Comparison of ENCODE assay signal across 8 cellular contexts in the genomic region with DNA sequence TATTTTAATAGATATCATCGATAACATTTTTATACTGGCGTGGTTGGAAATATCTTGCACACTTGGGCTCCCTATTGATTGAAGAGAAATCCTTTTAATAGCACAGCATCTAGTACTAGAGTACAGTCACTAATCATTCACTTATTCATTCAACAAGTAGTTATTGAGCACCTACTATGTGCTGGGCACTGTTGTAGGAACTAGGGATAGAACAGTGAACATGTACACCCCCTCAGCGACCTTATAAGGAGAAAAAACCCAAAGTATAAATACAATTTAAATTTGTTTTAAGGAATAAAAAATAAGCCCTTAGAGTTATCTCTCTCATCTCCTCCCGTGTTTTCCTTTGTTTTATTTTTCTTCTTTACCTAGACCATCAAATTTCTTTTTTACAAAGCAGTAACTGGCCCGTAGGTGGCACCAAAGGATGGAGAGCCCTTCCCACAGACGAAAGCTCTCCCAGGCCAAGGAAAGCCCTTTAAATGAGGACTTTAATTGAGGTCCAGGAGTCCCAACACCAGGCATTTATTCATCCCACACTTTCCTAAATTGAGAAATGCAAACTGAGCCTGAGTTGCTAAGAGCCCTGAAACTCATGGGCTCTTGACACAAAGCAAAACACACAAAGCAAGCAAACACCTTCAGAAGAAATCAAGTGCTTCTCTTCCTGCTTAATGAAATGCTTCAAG. TPM values are rescaled to one million over a fixed set of nuclear protein-coding genes. Genes with fewer than 3 reads are reported as not detected.
DNase-seq lines count a peak whose midpoint lies in the region.

No MANE protein-coding gene starts in this region.

- intact Hi-C loops in posterior vena cava (cut with DNase I), result no loop called here

- peak; percentile 33 for DNase-seq in A172 (ENCODE audit: low spot score)
- DNase-seq in GM03348 (ENCODE audit: low spot score), result peak; percentile 54
- peak; percentile 5 for DNase-seq in NCI-H226
- DNase-seq in dermis blood vessel endothelial cell, result peak; percentile 67
- DNase-seq in non-pigmented ciliary epithelial cell (ENCODE audit: low read depth), result peak; percentile 4
- DNase-seq in posterior vena cava (ENCODE audit: low spot score), result no peak
- no peak for DNase-seq in stimulated activated CD4-positive, alpha-beta T cell treated with anti-CD3 and anti-CD28 coated beads, Interleukin-15, amount 100 ng/mL, for 24 hours
- no peak for DNase-seq in epidermal melanocyte (ENCODE audit: insufficient read length, low spot score)

RNA-seq across cellular contexts. Expression of a gene that starts 29.0 kb away (rescaled TPM):
- total RNA-seq in A172 (2014; rRNA removed; shearing (Covaris generic)), result 325 and 341 TPM in 2 replicates
- 164 and 193 TPM in 2 replicates for total RNA-seq in dermis blood vessel endothelial cell
- 100 to 1,000 TPM; 134 to 156 TPM for total RNA-seq in posterior vena cava

Comparison
In these comparisons a context has a peak if more than half of its experiments do, and no peak if none do; other contexts are left out.
1. DNase-seq: peak in A172 (single experiment), GM03348 (single experiment), NCI-H226 (single experiment), dermis blood vessel endothelial cell (single experiment) and non-pigmented ciliary epithelial cell (single experiment); none in posterior vena cava (single experiment), stimulated activated CD4-positive, alpha-beta T cell treated with anti-CD3 and anti-CD28 coated beads, Interleukin-15, amount 100 ng/mL, for 24 hours (single experiment) and epidermal melanocyte (single experiment).